ENCODE assay signal across 9 cellular contexts in genomic region chr1:172497230-172497629, GRCh38. TPM values are rescaled to one million over a fixed set of nuclear protein-coding genes. Genes with fewer than 3 reads are reported as not detected.
A peak's percentile ranks its signal among the peaks of the same experiment; 100 is the strongest.
DNase-seq lines count a peak whose midpoint lies in the region; ATAC-seq, FAIRE-seq and TF ChIP-seq lines count a peak whose summit lies in the region.
"Had no signal": no experiment of that assay in that cellular context is flagged by ENCODE, and none has a peak within 500 bp of the region (broad histone marks: within the 10 kb centered on the region; RNA-seq: fewer than 3 reads in every experiment).

No MANE protein-coding gene starts in this region.

- H3K36me3 ChIP-seq in SK-N-MC (ENCODE audit: insufficient read depth, low read length): no peaks in the 10 kb centered on the region

- no peak for TF ChIP-seq POLR2A in GM12892 (IDR thresholded peaks at IDR 0.05; ENCODE audit: low read depth, low read length)

- peak; percentile 75 for DNase-seq in GOT3 (lab: John Stamatoyannopoulos, UW)
- DNase-seq in SK-N-MC (ENCODE audit: low read depth, low spot score): peak; percentile 96
- DNase-seq in fibroblast of villous mesenchyme (ENCODE audit: low read depth): peak; percentile 8
- DNase-seq in retina: peak; percentile 87
- no peak for DNase-seq in GM12892 (ENCODE audit: insufficient read length)
- DNase-seq in stimulated activated effector memory CD8-positive, alpha-beta T cell treated with anti-CD3 and anti-CD28 coated beads, Interleukin-12 subunit alpha, Interleukin-12 subunit beta, amount 100 ng/mL, for 72 hours (ENCODE audit: low spot score in 2 of 2): no peak
- DNase-seq: NCI-H446 treated with DMSO at 0.1 percent for 48 hours had no signal

- H3K4me1 Mint-ChIP-seq in stimulated activated effector memory CD8-positive, alpha-beta T cell treated with anti-CD3 and anti-CD28 coated beads, Interleukin-12 subunit alpha, Interleukin-12 subunit beta, amount 100 ng/mL, for 72 hours: no peaks in the 10 kb centered on the region

- H3K27ac Mint-ChIP-seq in stimulated activated effector memory CD8-positive, alpha-beta T cell treated with anti-CD3 and anti-CD28 coated beads, Interleukin-12 subunit alpha, Interleukin-12 subunit beta, amount 100 ng/mL, for 72 hours: no peak overlapping the region

- H3K9me3 Mint-ChIP-seq in stimulated activated effector memory CD8-positive, alpha-beta T cell treated with anti-CD3 and anti-CD28 coated beads, Interleukin-12 subunit alpha, Interleukin-12 subunit beta, amount 100 ng/mL, for 72 hours: no peaks in the 10 kb centered on the region

- peak overlapping the region; percentile 34 for H3K9ac ChIP-seq in SK-N-MC (ENCODE audit: insufficient read length)

- FAIRE-seq in GM12892 (lab: Jason Lieb, UNC): no peak

- no peaks in the 10 kb centered on the region for H3K36me3 Mint-ChIP-seq in stimulated activated effector memory CD8-positive, alpha-beta T cell treated with anti-CD3 and anti-CD28 coated beads, Interleukin-12 subunit alpha, Interleukin-12 subunit beta, amount 100 ng/mL, for 72 hours

- ATAC-seq in GM19455 (IDR thresholded peaks at IDR 0.05; ENCODE audit: unreplicated experiment): no peak
- no peak for ATAC-seq in stimulated activated effector memory CD8-positive, alpha-beta T cell treated with anti-CD3 and anti-CD28 coated beads, Interleukin-12 subunit alpha, Interleukin-12 subunit beta, amount 100 ng/mL, for 72 hours
- ATAC-seq in GM19328 (IDR thresholded peaks at IDR 0.05; ENCODE audit: unreplicated experiment): no peak

- H3K27ac ChIP-seq in SK-N-MC: peak overlapping the region; percentile 93

- H3K4me3 ChIP-seq in SK-N-MC: peak overlapping the region; percentile 65
- no peak overlapping the region for H3K4me3 ChIP-seq in fibroblast of villous mesenchyme (ENCODE audit: low read depth, low read length)

- no peak for TF ChIP-seq CTCF in fibroblast of villous mesenchyme (IDR thresholded peaks at IDR 0.05; ENCODE audit: insufficient read depth, low read depth, low read length)

- no peaks in the 10 kb centered on the region for H3K9me3 ChIP-seq in SK-N-MC (ENCODE audit: low read depth, low read length)

- no peak overlapping the region for H3K4me3 Mint-ChIP-seq in stimulated activated effector memory CD8-positive, alpha-beta T cell treated with anti-CD3 and anti-CD28 coated beads, Interleukin-12 subunit alpha, Interleukin-12 subunit beta, amount 100 ng/mL, for 72 hours

RNA-seq across cellular contexts. Expression of gene SUCO, which starts 35.7 kb away (rescaled TPM):
- total RNA-seq in fibroblast of villous mesenchyme: 38.7 and 56.1 TPM in 2 replicates
- polyA plus RNA-seq in GM12892 (2012; ENCODE audit: missing spikeins): 7.4 TPM

RNA-seq across cellular contexts. Expression of gene PIGC, which starts 53.4 kb away (rescaled TPM):
- total RNA-seq in fibroblast of villous mesenchyme: 16.4 and 18.4 TPM in 2 replicates
- 15.9 TPM for polyA plus RNA-seq in GM12892 (2012; ENCODE audit: missing spikeins)

Comparison
In these comparisons a context has a peak if more than half of its experiments do, and no peak if none do; other contexts are left out.
1. DNase-seq: peak in GOT3 (single experiment), SK-N-MC (single experiment), fibroblast of villous mesenchyme (single experiment) and retina (single experiment); none in GM12892 (single experiment) and stimulated activated effector memory CD8-positive, alpha-beta T cell treated with anti-CD3 and anti-CD28 coated beads, Interleukin-12 subunit alpha, Interleukin-12 subunit beta, amount 100 ng/mL, for 72 hours (0 of 2).